Comparison of ENCODE assay signal across 13 cellular contexts in genomic region chr3:124859025-124859424, GRCh38. TPM values are rescaled to one million over a fixed set of nuclear protein-coding genes. Genes with fewer than 3 reads are reported as not detected.
A peak's percentile ranks its signal among the peaks of the same experiment; 100 is the strongest.
DNase-seq lines count a peak whose midpoint lies in the region; ATAC-seq, FAIRE-seq and TF ChIP-seq lines count a peak whose summit lies in the region.
"Had no signal": no experiment of that assay in that cellular context is flagged by ENCODE, and none has a peak within 500 bp of the region (broad histone marks: within the 10 kb centered on the region; RNA-seq: fewer than 3 reads in every experiment).

No MANE protein-coding gene starts in this region.

- no peaks in the 10 kb centered on the region for H3K27me3 ChIP-seq in AG04450 (ENCODE audit: control insufficient read depth, insufficient read depth, low read length)
- no peaks in the 10 kb centered on the region for H3K27me3 ChIP-seq in Karpas-422 (ENCODE audit: low read length)
- H3K27me3 ChIP-seq: BLaER1 treated with 17β-estradiol and CSF1 and Interleukin-3, amounts not matched to agents 10 nM and 100 nM had no signal

- DNase-seq in AG04450 (ENCODE audit: low read depth, low spot score), result peak; percentile 81
- peak; percentile 90 for DNase-seq in RCC 7860 (ENCODE audit: low spot score)
- peak; percentile 92 for DNase-seq in fibroblast of mammary gland (ENCODE audit: low read depth)
- no peak for DNase-seq in omental fat pad (ENCODE audit: low spot score)
- no peak for DNase-seq in NCI-H524 treated with DMSO at 0.1 percent for 48 hours (lab: John Stamatoyannopoulos, UW)
- DNase-seq in Karpas-422, result no peak
- DNase-seq in inferior parietal cortex (ENCODE audit: extremely low spot score), result no peak
- DNase-seq: activated CD4-positive, alpha-beta T cell treated with anti-CD3 and anti-CD28 coated beads, Interleukin-2, amount 10 ng/mL, durations not matched to agents 24 days and 14 days; NCI-H1694; posterior cingulate gyrus had no signal

- TF ChIP-seq CTCF in AG04450 (IDR thresholded peaks at IDR 0.05; ENCODE audit: low read depth, low read length), result no peak
- TF ChIP-seq CTCF in fibroblast of mammary gland (conservative IDR thresholded peaks at IDR 0.05; ENCODE audit: control insufficient read depth, insufficient read depth, low read depth, low read length), result no peak
- no peak for TF ChIP-seq CTCF in omental fat pad (IDR thresholded peaks at IDR 0.05)

- peak; percentile 91 for FAIRE-seq in RCC 7860 (lab: Jason Lieb, UNC)
- FAIRE-seq: GM12878 had no signal

- H4K20me1 ChIP-seq in Karpas-422 (ENCODE audit: insufficient read depth, low read depth, low read length), result no peaks in the 10 kb centered on the region

- H3K9me2 ChIP-seq in Karpas-422 (replicated peaks; ENCODE audit: insufficient read depth, low read length), result no peaks in the 10 kb centered on the region

- H3K4me1 ChIP-seq in Karpas-422 (ENCODE audit: low read length), result peaks cover 3% of the 10 kb centered on the region; the same call in 1 of the 2 replicates

- H3K27ac ChIP-seq in AG04450 (ENCODE audit: low read depth, low read length) (peak overlapping the region; percentile 91), Karpas-422 (ENCODE audit: low read length) (no peak overlapping the region)
- H3K27ac ChIP-seq: BLaER1 treated with 17β-estradiol and CSF1 and Interleukin-3, amounts not matched to agents 10 nM and 100 nM had no signal

- peak; percentile 26 for ATAC-seq in omental fat pad (ENCODE audit: low FRiP score)
- ATAC-seq in GM19455 (IDR thresholded peaks at IDR 0.05; ENCODE audit: unreplicated experiment), result no peak
- ATAC-seq: GM12878 had no signal

- CTCF ChIA-PET in AG04450 (lab: Charles Lee), result no interaction called here

- POLR2A ChIA-PET in AG04450 (lab: Yijun Ruan, JAX), result no interaction called here

- no peak overlapping the region for H2AFZ ChIP-seq in Karpas-422 (ENCODE audit: low read length)

- H3K4me3 ChIP-seq in AG04450 (ENCODE audit: low read depth, low read length), result no peak overlapping the region
- H3K4me3 ChIP-seq in fibroblast of mammary gland (ENCODE audit: control insufficient read depth, low read depth, low read length), result no peak overlapping the region
- H3K4me3 ChIP-seq in Karpas-422 (ENCODE audit: low read length), result no peak overlapping the region
- H3K4me3 ChIP-seq: BLaER1 treated with 17β-estradiol and CSF1 and Interleukin-3, amounts not matched to agents 10 nM and 100 nM; GM12878 had no signal

- no peaks in the 10 kb centered on the region for H3K36me3 ChIP-seq in Karpas-422 (ENCODE audit: insufficient read depth, low read length)

- H3K4me2 ChIP-seq in Karpas-422 (ENCODE audit: low read depth, low read length, poor library complexity, severe bottlenecking), result no peak overlapping the region

- no peak overlapping the region for H3K9ac ChIP-seq in Karpas-422 (ENCODE audit: low read length)
- H3K9ac ChIP-seq: BLaER1 treated with 17β-estradiol and CSF1 and Interleukin-3, amounts not matched to agents 10 nM and 100 nM had no signal

- no peaks in the 10 kb centered on the region for H3K79me2 ChIP-seq in Karpas-422 (ENCODE audit: low read length)

- H3K9me3 ChIP-seq in AG04450 (ENCODE audit: control insufficient read depth, insufficient read depth, low read length) (peaks cover 9% of the 10 kb centered on the region; the same call in 1 of the 2 replicates), Karpas-422 (ENCODE audit: low read length) (no peaks in the 10 kb centered on the region)
- H3K9me3 ChIP-seq: BLaER1 treated with 17β-estradiol and CSF1 and Interleukin-3, amounts not matched to agents 10 nM and 100 nM had no signal

RNA-seq across cellular contexts. Expression of gene ITGB5, which starts 28.1 kb away (rescaled TPM):
- 127 and 207 TPM in 2 replicates for polyA plus RNA-seq in AG04450 (2011; rRNA removed)
- polyA minus RNA-seq in AG04450 (2011; rRNA and poly(A)+ RNA removed), result 165 and 221 TPM in 2 replicates
- 100 to 1,000 TPM; 155 to 452 (median 234) TPM for total RNA-seq in omental fat pad
- 0.86 and 4.7 TPM in 2 replicates for total RNA-seq in Karpas-422 (2014; rRNA removed; shearing (Covaris generic); ENCODE audit: low replicate concordance)

Comparison
In these comparisons a context has a peak if more than half of its experiments do, and no peak if none do; other contexts are left out.
1. DNase-seq: peak in AG04450 (single experiment), RCC 7860 (single experiment) and fibroblast of mammary gland (single experiment); none in omental fat pad (single experiment), NCI-H524 treated with DMSO at 0.1 percent for 48 hours (single experiment), Karpas-422 (single experiment) and inferior parietal cortex (single experiment).
2. RNA of gene ITGB5, which starts 28.1 kb away (total RNA-seq): 155 to 452 TPM in omental fat pad; 0.86 to 4.7 TPM in Karpas-422; every median in the first group is over 10 times any median in the second.